Comparison of ENCODE assay signal across 8 cellular contexts in the genomic region with DNA sequence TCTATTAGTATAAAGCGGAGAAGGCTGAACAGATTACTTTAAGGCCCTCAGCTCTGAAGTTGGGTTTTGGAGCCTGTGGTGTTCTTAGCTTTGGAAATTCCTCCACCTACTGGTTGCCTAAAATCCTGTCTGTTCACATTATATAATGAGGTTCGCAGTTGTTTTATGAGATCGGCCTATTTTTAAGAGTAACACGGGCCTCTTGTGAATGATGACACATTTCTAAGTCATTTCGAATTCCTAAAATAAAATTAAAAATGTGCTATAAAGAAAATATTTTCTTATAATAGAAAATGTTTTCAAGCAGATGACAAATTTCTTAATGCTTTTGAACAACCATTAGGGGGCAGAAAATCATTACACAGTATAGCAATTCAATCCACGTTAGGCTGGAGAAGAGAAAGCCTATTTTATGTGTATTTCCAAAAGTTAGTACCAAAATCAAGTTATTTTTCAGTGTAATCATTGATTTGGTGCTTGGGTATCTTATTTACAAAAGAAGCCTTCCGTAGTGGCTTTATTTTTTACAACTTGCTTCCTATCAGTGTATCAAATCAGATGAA. TPM values are rescaled to one million over a fixed set of nuclear protein-coding genes. Genes with fewer than 3 reads are reported as not detected.
DNase-seq lines count a peak whose midpoint lies in the region; ATAC-seq, FAIRE-seq and TF ChIP-seq lines count a peak whose summit lies in the region.

No MANE protein-coding gene starts in this region.

- TF ChIP-seq POLR2A in H54 (IDR thresholded peaks at IDR 0.05; ENCODE audit: low read depth, low read length) (no peak), esophagus squamous epithelium (IDR thresholded peaks at IDR 0.05) (no peak)

- in situ Hi-C loops in G401 (cut with HindIII; ENCODE audit: low sequenced_read_pairs), result no loop called here

- H3K4me3 ChIP-seq in esophagus squamous epithelium, result peak overlapping the region in 2 of 4 donors; percentile 15 to 16

- no peaks in the 10 kb centered on the region for H3K36me3 Mint-ChIP-seq in naive B cell
- peaks cover 3% of the 10 kb centered on the region for H3K36me3 Mint-ChIP-seq in activated CD4-positive, alpha-beta memory T cell treated with anti-CD3 and anti-CD28 coated beads, Interleukin-2, amount 10 ng/mL, durations not matched to agents 7 days and 5 days (ENCODE audit: low read depth)

- peak; percentile 77 to 89 (median 84) for TF ChIP-seq CTCF in esophagus squamous epithelium (IDR thresholded peaks at IDR 0.05)

- H3K9me3 Mint-ChIP-seq in naive B cell, result peaks cover 0 to 4% (median 0%) of the 10 kb centered on the region in 7 donors
- peaks cover 2% of the 10 kb centered on the region for H3K9me3 Mint-ChIP-seq in activated CD4-positive, alpha-beta memory T cell treated with anti-CD3 and anti-CD28 coated beads, Interleukin-2, amount 10 ng/mL, durations not matched to agents 7 days and 5 days

- peak overlapping the region in 3 of 4 donors; percentile 49 to 75 (median 69) for H3K27ac ChIP-seq in esophagus squamous epithelium

- H3K27me3 Mint-ChIP-seq in naive B cell, result peaks cover 0 to 16% (median 14%) of the 10 kb centered on the region in 3 donors
- peaks cover 10% of the 10 kb centered on the region for H3K27me3 Mint-ChIP-seq in activated CD4-positive, alpha-beta memory T cell treated with anti-CD3 and anti-CD28 coated beads, Interleukin-2, amount 10 ng/mL, durations not matched to agents 7 days and 5 days

- peak overlapping the region in 1 of 8 donors; percentile 8 for H3K4me3 Mint-ChIP-seq in naive B cell
- H3K4me3 Mint-ChIP-seq in activated CD4-positive, alpha-beta memory T cell treated with anti-CD3 and anti-CD28 coated beads, Interleukin-2, amount 10 ng/mL, durations not matched to agents 7 days and 5 days, result no peak overlapping the region

- intact Hi-C loops in esophagus squamous epithelium (cut with DNase I), result loop anchor here (5.0 to 10.0 kb wide), 3 partner anchors 220 to 422 kb away; a partner anchor contains a TSS

- WGBS in esophagus squamous epithelium, 2 donors, result 3 to 5% methylated on average over 7 of the region's 7 CpGs

- POLR2A ChIA-PET in activated CD4-positive, alpha-beta memory T cell treated with anti-CD3 and anti-CD28 coated beads, Interleukin-2, amount 10 ng/mL, durations not matched to agents 7 days and 5 days (lab: Charles Lee), result interaction anchor here (0.8 kb wide), 1 partner anchor 17 kb away, joined by 3 read pairs; no protein-coding TSS in a partner anchor

- H3K27ac Mint-ChIP-seq in naive B cell, result no peak overlapping the region
- no peak overlapping the region for H3K27ac Mint-ChIP-seq in activated CD4-positive, alpha-beta memory T cell treated with anti-CD3 and anti-CD28 coated beads, Interleukin-2, amount 10 ng/mL, durations not matched to agents 7 days and 5 days

- peak; percentile 58 for FAIRE-seq in H54 (lab: Jason Lieb, UNC)

- CTCF ChIA-PET in activated CD4-positive, alpha-beta memory T cell treated with anti-CD3 and anti-CD28 coated beads, Interleukin-2, amount 10 ng/mL, durations not matched to agents 7 days and 5 days (lab: Charles Lee), result interaction anchor here (0.6 to 3.3 kb wide), 15 partner anchors 8 to 427 kb away, joined by 3 to 32 read pairs (median 3); a partner anchor contains a TSS

- H3K4me1 Mint-ChIP-seq in naive B cell, result peaks cover 0 to 4% (median 4%) of the 10 kb centered on the region in 3 donors
- H3K4me1 Mint-ChIP-seq in activated CD4-positive, alpha-beta memory T cell treated with anti-CD3 and anti-CD28 coated beads, Interleukin-2, amount 10 ng/mL, durations not matched to agents 7 days and 5 days, result peaks cover 8% of the 10 kb centered on the region

- DNase-seq in G401 (ENCODE audit: low spot score) (peak; percentile 92), H54 (ENCODE audit: insufficient read length, low spot score) (peak; percentile 54), NCI-H1417 (lab: John Stamatoyannopoulos, UW) (peak; percentile 48 to 83 (median 72)), SKM-1 (lab: John Stamatoyannopoulos, UW; ENCODE audit: unreplicated experiment) (peak; percentile 35), esophagus squamous epithelium (lab: John Stamatoyannopoulos, UW) (no peak), naive B cell (no peak), T1000 (lab: John Stamatoyannopoulos, UW) (no peak)
- DNase-seq in activated CD4-positive, alpha-beta memory T cell treated with anti-CD3 and anti-CD28 coated beads, Interleukin-2, amount 10 ng/mL, durations not matched to agents 7 days and 5 days, result no peak

- peaks cover 0 to 27% (median 0%) of the 10 kb centered on the region in 3 donors for H3K4me1 ChIP-seq in esophagus squamous epithelium

- peak; percentile 56 to 65 for ATAC-seq in naive B cell (ENCODE audit: low read depth in 2 of 2)

- peaks cover 0 to 6% (median 0%) of the 10 kb centered on the region in 4 donors for H3K27me3 ChIP-seq in esophagus squamous epithelium

- no peaks in the 10 kb centered on the region for H3K36me3 ChIP-seq in esophagus squamous epithelium

- H3K9me3 ChIP-seq in esophagus squamous epithelium, result no peaks in the 10 kb centered on the region

RNA-seq across cellular contexts. Expression of a gene that starts 15.8 kb away (rescaled TPM):
- 11.1 and 12.1 TPM in 2 replicates for total RNA-seq in G401 (2014; rRNA removed; shearing (Covaris generic))
- 10 to 100 TPM; 12.4 to 19.5 (median 16.1) TPM for total RNA-seq in esophagus squamous epithelium
- polyA plus RNA-seq in naive B cell (ENCODE audit: low read depth in 6 of 6), result 1 to 10 TPM in 5 of 6 donors, not detected in 1; 1.5 to 3.4 (median 2.0) TPM
- total RNA-seq in activated CD4-positive, alpha-beta memory T cell treated with anti-CD3 and anti-CD28 coated beads, Interleukin-2, amount 10 ng/mL, durations not matched to agents 7 days and 5 days, result 10 to 100 TPM; 14.1 to 14.3 TPM

Comparison
In these comparisons a context has a peak if more than half of its experiments do, and no peak if none do; other contexts are left out.
1. DNase-seq: peak in G401 (single experiment), H54 (single experiment), NCI-H1417 (3 of 3) and SKM-1 (single experiment); none in esophagus squamous epithelium (single experiment), naive B cell (single experiment), activated CD4-positive, alpha-beta memory T cell treated with anti-CD3 and anti-CD28 coated beads, Interleukin-2, amount 10 ng/mL, durations not matched to agents 7 days and 5 days (single experiment) and T1000 (single experiment).